In genomic region chr5:138241688-138242547, GRCh38 we compare ENCODE assay signal across 8 cellular contexts. TPM values are rescaled to one million over a fixed set of nuclear protein-coding genes. Genes with fewer than 3 reads are reported as not detected.
DNase-seq lines count a peak whose midpoint lies in the region; ATAC-seq and TF ChIP-seq lines count a peak whose summit lies in the region.

No MANE protein-coding gene starts in this region.

- H3K4me1 ChIP-seq in CD8-positive, alpha-beta memory T cell (ENCODE audit: insufficient read depth, low read length), result no peaks in the 10 kb centered on the region

- H3K27ac Mint-ChIP-seq in CD8-positive, alpha-beta memory T cell, result no peak overlapping the region
- no peak overlapping the region for H3K27ac Mint-ChIP-seq in stimulated activated memory B cell treated with anti-CD40 and anti-IgM and Interleukin-4, amounts not matched to agents 10 μg/mL and 1 μg/mL and 100 μg/mL, for 72 hours

- peak; percentile 34 for ATAC-seq in stimulated activated memory B cell treated with anti-CD40 and anti-IgM and Interleukin-4, amounts not matched to agents 10 μg/mL and 1 μg/mL and 100 μg/mL, for 72 hours
- ATAC-seq in GM21529 (IDR thresholded peaks at IDR 0.05; ENCODE audit: unreplicated experiment) (no peak), HG02852 (IDR thresholded peaks at IDR 0.05; ENCODE audit: unreplicated experiment) (no peak), HG03442 (IDR thresholded peaks at IDR 0.05; ENCODE audit: unreplicated experiment) (no peak)

- no peaks in the 10 kb centered on the region for H3K36me3 Mint-ChIP-seq in CD8-positive, alpha-beta memory T cell
- H3K36me3 Mint-ChIP-seq in stimulated activated memory B cell treated with anti-CD40 and anti-IgM and Interleukin-4, amounts not matched to agents 10 μg/mL and 1 μg/mL and 100 μg/mL, for 72 hours, result no peaks in the 10 kb centered on the region

- peak overlapping the region in 6 of 7 donors; percentile 41 to 76 (median 50) for H3K4me3 Mint-ChIP-seq in CD8-positive, alpha-beta memory T cell
- H3K4me3 Mint-ChIP-seq in stimulated activated memory B cell treated with anti-CD40 and anti-IgM and Interleukin-4, amounts not matched to agents 10 μg/mL and 1 μg/mL and 100 μg/mL, for 72 hours, result peak overlapping the region; percentile 38

- no peaks in the 10 kb centered on the region for H3K9me3 Mint-ChIP-seq in CD8-positive, alpha-beta memory T cell
- H3K9me3 Mint-ChIP-seq in stimulated activated memory B cell treated with anti-CD40 and anti-IgM and Interleukin-4, amounts not matched to agents 10 μg/mL and 1 μg/mL and 100 μg/mL, for 72 hours, result no peaks in the 10 kb centered on the region

- H3K4me1 Mint-ChIP-seq in CD8-positive, alpha-beta memory T cell, result peaks cover 13 to 19% (median 13%) of the 10 kb centered on the region in 3 donors
- peaks cover 13% of the 10 kb centered on the region for H3K4me1 Mint-ChIP-seq in stimulated activated memory B cell treated with anti-CD40 and anti-IgM and Interleukin-4, amounts not matched to agents 10 μg/mL and 1 μg/mL and 100 μg/mL, for 72 hours

- no peak overlapping the region for H3K27ac ChIP-seq in CD8-positive, alpha-beta memory T cell (ENCODE audit: low read depth, low read length)

- CTCF ChIA-PET in CD8-positive, alpha-beta memory T cell (lab: Charles Lee), result interaction anchor here (1.2 to 1.4 kb wide), 2 partner anchors 11 to 12 kb away, joined by 3 read pairs; no protein-coding TSS in a partner anchor

- DNase-seq in CD8-positive, alpha-beta memory T cell, result no peak
- DNase-seq in Kasumi-1 (lab: John Stamatoyannopoulos, UW) (peak; percentile 34 to 38), cardiac fibroblast (ENCODE audit: low read depth in 2 of 2) (peak; percentile 13 to 25), kidney epithelial cell (ENCODE audit: low read depth) (no peak)

- no peaks in the 10 kb centered on the region for H3K9me3 ChIP-seq in CD8-positive, alpha-beta memory T cell (ENCODE audit: low read length)

- TF ChIP-seq CTCF in cardiac fibroblast (IDR thresholded peaks at IDR 0.05; ENCODE audit: low read depth, low read length) (no peak), kidney epithelial cell (IDR thresholded peaks at IDR 0.05; ENCODE audit: insufficient read depth, low read length, poor library complexity, severe bottlenecking) (no peak)

- peak overlapping the region; percentile 4 for H3K4me3 ChIP-seq in CD8-positive, alpha-beta memory T cell (ENCODE audit: low read length)
- peak overlapping the region; percentile 30 to 50 for H3K4me3 ChIP-seq in cardiac fibroblast (replicated peaks in 1 of 2; ENCODE audit: low read depth in 2 of 2, low read length in 2 of 2)
- H3K4me3 ChIP-seq in kidney epithelial cell (ENCODE audit: low read depth, low read length), result peak overlapping the region; percentile 38

- POLR2A ChIA-PET in CD8-positive, alpha-beta memory T cell (lab: Charles Lee), result no interaction called here

- H3K36me3 ChIP-seq in CD8-positive, alpha-beta memory T cell (ENCODE audit: insufficient read depth, low read length), result no peaks in the 10 kb centered on the region
- H3K36me3 ChIP-seq in kidney epithelial cell (ENCODE audit: control insufficient read depth, insufficient read depth, low read length), result no peaks in the 10 kb centered on the region

- peaks cover 39 to 64% of the 10 kb centered on the region in 2 donors for H3K27me3 Mint-ChIP-seq in CD8-positive, alpha-beta memory T cell
- H3K27me3 Mint-ChIP-seq in stimulated activated memory B cell treated with anti-CD40 and anti-IgM and Interleukin-4, amounts not matched to agents 10 μg/mL and 1 μg/mL and 100 μg/mL, for 72 hours, result peaks cover 61% of the 10 kb centered on the region

- peaks cover 33% of the 10 kb centered on the region for H3K27me3 ChIP-seq in CD8-positive, alpha-beta memory T cell (ENCODE audit: insufficient read depth, low read length, poor library complexity, severe bottlenecking)
- peaks cover 30% of the 10 kb centered on the region for H3K27me3 ChIP-seq in kidney epithelial cell (ENCODE audit: control insufficient read depth, insufficient read depth, low read length)

RNA-seq across cellular contexts. Expression of gene CDC23, which starts 28.8 kb away (rescaled TPM):
- total RNA-seq in CD8-positive, alpha-beta memory T cell, result 10 to 100 TPM; 48.7 to 49.7 TPM
- polyA plus RNA-seq in CD8-positive, alpha-beta memory T cell, result 21.9 TPM
- total RNA-seq in kidney epithelial cell, result 23.8 and 27.0 TPM in 2 replicates

RNA-seq across cellular contexts. Expression of gene GFRA3, which starts 32.5 kb away (rescaled TPM):
- total RNA-seq in CD8-positive, alpha-beta memory T cell, result not detected
- polyA plus RNA-seq in CD8-positive, alpha-beta memory T cell, result not detected
- total RNA-seq in kidney epithelial cell, result 0.08 TPM in 1 of 2 replicates, not detected in the other

Comparison
In these comparisons a context has a peak if more than half of its experiments do, and no peak if none do; other contexts are left out.
1. DNase-seq: peak in Kasumi-1 (2 of 2) and cardiac fibroblast (2 of 2); none in CD8-positive, alpha-beta memory T cell (0 of 5) and kidney epithelial cell (single experiment).
2. Peak in every context shown above with its lines, with median percentiles within 50 percentile points of each other: H3K4me3 ChIP-seq.